Comparison of ENCODE assay signal across 8 cellular contexts in the genomic region with DNA sequence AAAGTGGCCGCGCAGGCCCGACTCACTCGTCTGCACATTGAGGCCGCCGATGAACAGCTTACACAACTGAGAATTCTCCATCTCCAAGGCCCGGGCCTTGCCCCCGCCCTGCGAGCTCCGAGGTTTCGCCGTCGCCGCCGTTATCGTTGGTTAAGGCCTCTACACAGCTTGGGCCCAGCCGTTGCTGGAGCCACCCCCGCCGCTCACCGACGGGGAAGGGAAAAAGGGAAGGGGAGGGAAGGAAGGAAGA. TPM values are rescaled to one million over a fixed set of nuclear protein-coding genes. Genes with fewer than 3 reads are reported as not detected.
A peak's percentile ranks its signal among the peaks of the same experiment; 100 is the strongest.
DNase-seq lines count a peak whose midpoint lies in the region; ATAC-seq and TF ChIP-seq lines count a peak whose summit lies in the region.

No MANE protein-coding gene starts in this region.

- H3K9me3 ChIP-seq in RWPE2 (ENCODE audit: severe bottlenecking) (no peaks in the 10 kb centered on the region), psoas muscle (no peaks in the 10 kb centered on the region)

- no peak for DNase-seq in RWPE2 (ENCODE audit: low spot score)
- no peak for DNase-seq in fibroblast of mammary gland (ENCODE audit: low read depth)
- no peak for DNase-seq in psoas muscle
- DNase-seq in stimulated activated CD8-positive, alpha-beta memory T cell treated with anti-CD3 and anti-CD28 coated beads, Interleukin-4, amount 100 ng/mL, for 48 hours, result no peak
- no peak for DNase-seq in mesenteric fat pad (ENCODE audit: low spot score)
- DNase-seq in NOMO-1 treated with dmso at 0.1 percent for 144 hours (lab: John Stamatoyannopoulos, UW; ENCODE audit: unreplicated experiment), result no peak

- 0 to 1% (median 0%) methylated on average over 21 of the region's 21 CpGs for WGBS in psoas muscle, 3 donors

- TF ChIP-seq CTCF in RWPE2 (IDR thresholded peaks at IDR 0.05; ENCODE audit: poor library complexity, severe bottlenecking) (no peak), fibroblast of mammary gland (conservative IDR thresholded peaks at IDR 0.05; ENCODE audit: control insufficient read depth, insufficient read depth, low read depth, low read length) (no peak), psoas muscle (IDR thresholded peaks at IDR 0.05) (no peak)

- H3K4me1 ChIP-seq in RWPE2 (ENCODE audit: insufficient read depth, poor library complexity, severe bottlenecking), result peaks cover 6% of the 10 kb centered on the region
- peaks cover 21% of the 10 kb centered on the region for H3K4me1 ChIP-seq in psoas muscle

- H3K27ac ChIP-seq in RWPE2 (ENCODE audit: poor library complexity, severe bottlenecking), result peak overlapping the region; percentile 80
- peak overlapping the region; percentile 100 for H3K27ac ChIP-seq in psoas muscle

- H3K4me3 ChIP-seq in RWPE2 (ENCODE audit: severe bottlenecking) (peak overlapping the region; percentile 59), fibroblast of mammary gland (ENCODE audit: control insufficient read depth, low read depth, low read length) (peak overlapping the region; percentile 97), psoas muscle (peak overlapping the region; percentile 95)

- no peaks in the 10 kb centered on the region for H3K27me3 ChIP-seq in RWPE2 (ENCODE audit: insufficient read depth, poor library complexity, severe bottlenecking)
- no peaks in the 10 kb centered on the region for H3K27me3 ChIP-seq in psoas muscle (ENCODE audit: insufficient read depth in 3 of 3, low read length in 2 of 3)

- H3K36me3 ChIP-seq in RWPE2 (ENCODE audit: low read depth) (peaks cover 38% of the 10 kb centered on the region), psoas muscle (ENCODE audit: insufficient read depth in 1 of 2, low read depth in 1 of 2) (no peaks in the 10 kb centered on the region)

- intact Hi-C loops in psoas muscle (cut with DNase I), result loop anchor here in 1 of 2 donors (5.0 to 10.0 kb wide), 2 partner anchors 73 to 381 kb away; a partner anchor contains a TSS

- peak; percentile 3 for ATAC-seq in GM18520 (IDR thresholded peaks at IDR 0.05; ENCODE audit: unreplicated experiment)
- peak; percentile 17 for ATAC-seq in HG02588 (IDR thresholded peaks at IDR 0.05; ENCODE audit: unreplicated experiment)
- ATAC-seq in RWPE2 (ENCODE audit: low read depth), result peak; percentile 16
- peak in 1 of 4 donors; percentile 56 for ATAC-seq in psoas muscle

RNA-seq across cellular contexts. Expression of a gene that starts 0.3 kb away (rescaled TPM):
- total RNA-seq in psoas muscle (10 to 100 TPM; 11.5 to 19.2 (median 17.6) TPM), mesenteric fat pad (24.3 TPM)
- 10 to 100 TPM; 12.2 to 13.3 (median 13.1) TPM for polyA plus RNA-seq in psoas muscle

RNA-seq across cellular contexts. Expression of a gene that starts 18.0 kb away (rescaled TPM):
- total RNA-seq in psoas muscle (1 to 10 TPM in 3 of 4 donors, under 1 TPM in 1; 0.86 to 4.3 (median 2.6) TPM), mesenteric fat pad (3.5 TPM)
- polyA plus RNA-seq in psoas muscle, result 1 to 10 TPM in 1 of 3 donors, under 1 TPM in 2; 0.69 to 1.9 (median 0.79) TPM
